7 cellular contexts compared by ENCODE assay signal in the genomic region with DNA sequence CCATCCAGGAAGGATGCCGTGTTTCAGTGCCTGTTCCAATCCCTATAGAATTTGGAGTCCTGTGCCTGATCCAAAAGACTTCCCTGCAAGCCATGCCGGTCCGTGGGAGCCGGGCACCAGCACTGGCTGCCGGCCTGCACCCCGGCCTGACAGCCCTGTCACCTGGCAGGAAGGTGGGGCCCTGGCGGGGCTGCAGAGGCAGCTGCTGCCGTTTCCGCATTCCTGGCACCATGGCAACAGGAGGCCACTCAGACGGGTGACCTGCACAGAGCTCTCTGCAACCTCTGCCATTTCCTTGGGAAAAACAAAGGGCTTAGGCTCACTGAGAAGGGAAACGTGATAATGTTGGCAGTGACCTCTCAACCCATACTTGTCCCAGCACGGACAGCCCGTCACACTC.
DNase-seq lines count a peak whose midpoint lies in the region; ATAC-seq and TF ChIP-seq lines count a peak whose summit lies in the region.

No MANE protein-coding gene starts in this region.

- no peak overlapping the region for H2AFZ ChIP-seq in osteoblast (ENCODE audit: low read length)

- H3K4me1 ChIP-seq in esophagus (ENCODE audit: control insufficient read depth in 2 of 2, insufficient read depth in 2 of 2, low read length in 1 of 2), result peaks cover 0 to 2% of the 10 kb centered on the region in 2 donors
- H3K4me1 ChIP-seq in prostate gland (replicated peaks), result peaks cover 20% of the 10 kb centered on the region
- no peaks in the 10 kb centered on the region for H3K4me1 ChIP-seq in osteoblast (ENCODE audit: insufficient read depth, low read length)

- ATAC-seq in GM19035 (IDR thresholded peaks at IDR 0.05; ENCODE audit: unreplicated experiment) (no peak), GM19397 (IDR thresholded peaks at IDR 0.05; ENCODE audit: unreplicated experiment) (no peak)

- no peak overlapping the region for H3K4me3 ChIP-seq in esophagus (ENCODE audit: low read depth in 1 of 2, low read length in 2 of 2)
- no peak overlapping the region for H3K4me3 ChIP-seq in prostate gland
- no peak overlapping the region for H3K4me3 ChIP-seq in osteoblast (ENCODE audit: insufficient read depth, low read length)

- no peaks in the 10 kb centered on the region for H3K9me3 ChIP-seq in esophagus (ENCODE audit: control insufficient read depth in 2 of 2, insufficient read depth in 1 of 2, low read depth in 1 of 2, low read length in 1 of 2)
- H3K9me3 ChIP-seq in prostate gland, result no peaks in the 10 kb centered on the region
- no peaks in the 10 kb centered on the region for H3K9me3 ChIP-seq in osteoblast (ENCODE audit: low read depth, low read length)

- no peaks in the 10 kb centered on the region for H4K20me1 ChIP-seq in osteoblast (ENCODE audit: insufficient read depth, low read length)

- intact Hi-C loops in prostate gland (cut with DNase I), result no loop called here

- H3K4me2 ChIP-seq in osteoblast (ENCODE audit: insufficient read depth, low read length), result no peak overlapping the region

- H3K27ac ChIP-seq in esophagus (ENCODE audit: low read depth in 2 of 2, low read length in 1 of 2) (peak overlapping the region; percentile 52 to 61), prostate gland (peak overlapping the region in 1 of 2 donors; percentile 8), osteoblast (ENCODE audit: low read depth, low read length) (no peak overlapping the region)

- no peak for TF ChIP-seq CTCF in prostate gland (IDR thresholded peaks at IDR 0.05)
- no peak for TF ChIP-seq CTCF in osteoblast (IDR thresholded peaks at IDR 0.05; ENCODE audit: extremely low read depth, low read depth, low read length)

- no peaks in the 10 kb centered on the region for H3K36me3 ChIP-seq in esophagus (ENCODE audit: control insufficient read depth in 2 of 2, insufficient read depth in 2 of 2, low read length in 1 of 2)
- no peaks in the 10 kb centered on the region for H3K36me3 ChIP-seq in prostate gland
- H3K36me3 ChIP-seq in osteoblast (ENCODE audit: insufficient read depth, low read length), result no peaks in the 10 kb centered on the region

- DNase-seq in HT-29 (ENCODE audit: low spot score), result peak; percentile 94
- DNase-seq in NCI-H510A treated with DMSO at 0.1 percent for 48 hours (lab: John Stamatoyannopoulos, UW), result peak; percentile 96
- peak; percentile 76 for DNase-seq in prostate gland (ENCODE audit: low spot score)
- DNase-seq in osteoblast (ENCODE audit: insufficient read length, low spot score, missing footprints), result no peak

- 28 to 31% methylated on average over 13 of the region's 13 CpGs for WGBS in esophagus, 2 donors
- 15% methylated on average over 13 of the region's 13 CpGs for WGBS in prostate gland

- peak; percentile 30 for TF ChIP-seq POLR2A in prostate gland (IDR thresholded peaks at IDR 0.05)

- H3K27me3 ChIP-seq in esophagus (ENCODE audit: control insufficient read depth in 1 of 2, insufficient read depth in 2 of 2, low read length in 2 of 2) (no peaks in the 10 kb centered on the region), prostate gland (replicated peaks; ENCODE audit: insufficient read depth) (no peaks in the 10 kb centered on the region), osteoblast (ENCODE audit: insufficient read depth, low read length) (no peaks in the 10 kb centered on the region)

- H3K79me2 ChIP-seq in osteoblast (ENCODE audit: insufficient read depth, low read length), result no peaks in the 10 kb centered on the region
